ENCODE assay signal across 8 cellular contexts in the genomic region with DNA sequence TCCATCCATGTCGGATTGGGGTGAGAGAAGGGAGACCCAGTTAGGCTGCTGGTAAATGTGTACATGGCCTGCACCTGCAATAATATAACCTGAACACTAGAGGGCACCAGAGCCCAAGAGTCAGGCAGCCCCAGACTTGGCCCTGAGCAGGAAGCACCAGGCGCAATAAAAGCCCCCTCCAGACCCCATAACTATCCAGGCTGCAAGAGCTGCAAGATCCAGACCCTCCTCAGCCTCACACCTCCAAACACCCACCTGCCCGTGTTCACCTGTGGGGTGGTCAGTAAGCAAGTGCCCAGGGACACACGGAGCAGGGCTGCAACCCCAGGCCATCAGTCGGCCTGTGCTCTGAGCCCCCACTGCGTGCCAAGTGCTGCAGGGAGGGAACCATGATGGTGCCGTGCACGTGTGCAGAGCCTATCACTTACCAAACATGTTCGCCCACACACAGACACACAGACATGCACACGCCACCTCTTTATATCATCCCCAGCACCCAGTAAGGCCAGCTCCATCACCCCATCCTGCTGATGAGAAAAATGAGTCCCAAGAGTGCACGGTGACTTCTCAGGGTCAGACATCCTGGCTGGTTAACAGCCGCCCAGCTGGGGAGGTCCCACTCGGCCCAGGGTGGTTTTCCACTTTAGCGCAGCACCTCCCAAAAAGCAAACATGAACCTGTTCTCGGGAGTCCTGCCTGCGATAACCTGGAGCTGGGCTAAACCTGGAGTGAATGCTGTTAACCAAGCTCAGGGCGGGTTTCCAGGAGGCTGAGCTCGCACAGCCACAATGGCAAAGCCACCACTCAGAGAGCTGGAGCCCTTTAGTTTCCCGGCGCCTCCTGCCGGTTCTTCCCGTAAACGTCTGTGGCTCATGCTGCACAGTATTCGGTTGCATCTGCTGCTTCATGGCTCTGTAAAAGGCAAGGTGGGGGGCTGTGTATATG.
DNase-seq lines count a peak whose midpoint lies in the region; ATAC-seq, FAIRE-seq and TF ChIP-seq lines count a peak whose summit lies in the region.

No MANE protein-coding gene starts in this region.

- 74% methylated on average over 24 of the region's 24 CpGs for WGBS in HepG2 (ENCODE audit: low lambda C conversion rate)

- BruUV-seq in HepG2 (replicated peaks; lab: Mats Ljungman, UMichigan) = no TSS peak

- peak; percentile 97 for TF ChIP-seq RAD21 in HepG2 (CRISPR knock-in tag; IDR thresholded peaks at IDR 0.05)

- no peak overlapping the region for H3K4me2 ChIP-seq in HepG2 (ENCODE audit: low read depth, low read length)

- FAIRE-seq in GM12892 (lab: Jason Lieb, UNC) = no peak
- peak; percentile 90 for FAIRE-seq in HepG2 (lab: Jason Lieb, UNC)

- H3K36me3 ChIP-seq in HepG2 (replicated peaks in 1 of 2; ENCODE audit: control insufficient read depth in 1 of 2, insufficient read depth in 2 of 2, low read length in 2 of 2) = 0 out of 5 replicates have a peak, but pooled peaks cover 0 to 1% of the 10 kb centered on the region in 2 experiments

- no peak overlapping the region for H3K27ac ChIP-seq in HepG2 (ENCODE audit: extremely low read length, insufficient read depth, low read length)

- no peak overlapping the region for H2AFZ ChIP-seq in HepG2 (ENCODE audit: low read length)

- CTCF ChIA-PET in HepG2 (lab: Yijun Ruan, JAX; ENCODE audit: low intra/inter-chr PET ratio, low total read pairs) = interaction anchor here (0.9 to 3.5 kb wide), 9 partner anchors 28 to 166 kb away, joined by 3 to 26 read pairs (median 5); no protein-coding TSS in a partner anchor

- TF ChIP-seq POLR2A in GM12892 (IDR thresholded peaks at IDR 0.05; ENCODE audit: low read depth, low read length) = no peak
- no peak for TF ChIP-seq POLR2A in HepG2 (IDR thresholded peaks at IDR 0.05; ENCODE audit: insufficient read depth in 1 of 2, low read depth in 2 of 2, low read length in 2 of 2)

- H3K27me3 ChIP-seq in HepG2 (ENCODE audit: control insufficient read depth in 1 of 2, insufficient read depth in 2 of 2, low read length in 2 of 2) = no peaks in the 10 kb centered on the region

- H3K4me1 ChIP-seq in HepG2 (ENCODE audit: insufficient read depth, low read length) = peaks cover 47% of the 10 kb centered on the region

- H3K9ac ChIP-seq in HepG2 (ENCODE audit: insufficient read depth, low read depth, low read length) = no peak overlapping the region

- intact Hi-C loops in HepG2 (cut with micrococcal nuclease; ENCODE audit: unreplicated experiment) = loop anchor here (1.0 to 5.0 kb wide), 9 partner anchors 31 to 628 kb away; no protein-coding TSS in a partner anchor

- peaks cover 88% of the 10 kb centered on the region for H3K79me2 ChIP-seq in HepG2 (ENCODE audit: insufficient read depth, low read length)

- ATAC-seq in HG02884 (IDR thresholded peaks at IDR 0.05; ENCODE audit: unreplicated experiment) = peak; percentile 76
- ATAC-seq in HepG2 = peak; percentile 80
- no peak for ATAC-seq in HG02763 (IDR thresholded peaks at IDR 0.05; ENCODE audit: unreplicated experiment)

- H4K20me1 ChIP-seq in HepG2 (ENCODE audit: insufficient read depth, low read length) = peaks cover 36% of the 10 kb centered on the region

- POLR2A ChIA-PET in HepG2 (lab: Yijun Ruan, JAX) = interaction anchor here (0.9 to 2.4 kb wide), 5 partner anchors 31 to 100 kb away, joined by 3 to 14 read pairs (median 4); no protein-coding TSS in a partner anchor

- peak; percentile 71 for DNase-seq in GM12892 (ENCODE audit: insufficient read length)
- DNase-seq in NCI-H2171 treated with DMSO at 0.1 percent for 48 hours (lab: John Stamatoyannopoulos, UW) = peak; percentile 75
- DNase-seq in cerebellar cortex (ENCODE audit: low spot score) = peak; percentile 66
- peak; percentile 68 for DNase-seq in HepG2 (ENCODE audit: low spot score)
- peak; percentile 60 for DNase-seq in stimulated activated CD8-positive, alpha-beta memory T cell treated with anti-CD3 and anti-CD28 coated beads, Interleukin-4, amount 100 ng/mL, for 48 hours

- TF ChIP-seq EP300 in HepG2 (IDR thresholded peaks at IDR 0.05; ENCODE audit: low read depth in 2 of 2, low read length in 2 of 2) (no peak), HepG2 (CRISPR knock-in tag; IDR thresholded peaks at IDR 0.05; ENCODE audit: borderline replicate concordance) (no peak)

- TF ChIP-seq CTCF in WI38 (IDR thresholded peaks at IDR 0.05; ENCODE audit: low read depth, low read length) (peak; percentile 81), HepG2 (CRISPR knock-in tag; IDR thresholded peaks at IDR 0.05) (peak; percentile 97)

- in situ Hi-C loops in HepG2 (cut with HindIII; ENCODE audit: extremely low pct_ligation_motif_present, low pct_unique_long_range_greater_than_20kb) = loop anchor here (5.0 to 25.0 kb wide), 3 partner anchors 97 to 534 kb away; a partner anchor contains a TSS

- H3K4me3 ChIP-seq in WI38 (ENCODE audit: low read depth, low read length) = no peak overlapping the region
- H3K4me3 ChIP-seq in HepG2 (replicated peaks in 1 of 3; ENCODE audit: insufficient read depth in 1 of 3, low read depth in 2 of 3, low read length in 3 of 3) = no peak overlapping the region

- H3K9me3 ChIP-seq in HepG2 (ENCODE audit: low read length) = no peaks in the 10 kb centered on the region

TF ChIP-seq in HepG2, 621 proteins besides CTCF, POLR2A, EP300 and RAD21 (continues in another document):
- TF ChIP-seq ZNF768 (CRISPR knock-in tag; IDR thresholded peaks at IDR 0.05) (peak; percentile 42; the same call in 1 of the 2 replicates), FOXA1 (IDR thresholded peaks at IDR 0.05) (no peak), FOXA1 (CRISPR knock-in tag; IDR thresholded peaks at IDR 0.05) (no peak; the same call in 1 of the 2 replicates), KMT2B (CRISPR knock-in tag; IDR thresholded peaks at IDR 0.05) (no peak), RFXAP (CRISPR knock-in tag; IDR thresholded peaks at IDR 0.05; ENCODE audit: borderline replicate concordance) (no peak), ISX (CRISPR knock-in tag; conservative IDR thresholded peaks at IDR 0.05) (no peak)
- TF ChIP-seq, protein P1, sequence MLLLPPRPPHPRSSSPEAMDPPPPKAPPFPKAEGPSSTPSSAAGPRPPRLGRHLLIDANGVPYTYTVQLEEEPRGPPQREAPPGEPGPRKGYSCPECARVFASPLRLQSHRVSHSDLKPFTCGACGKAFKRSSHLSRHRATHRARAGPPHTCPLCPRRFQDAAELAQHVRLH (CRISPR knock-in tag; IDR thresholded peaks at IDR 0.05; ENCODE audit: borderline replicate concordance, low read depth) = no peak
- TF ChIP-seq, protein P2, sequence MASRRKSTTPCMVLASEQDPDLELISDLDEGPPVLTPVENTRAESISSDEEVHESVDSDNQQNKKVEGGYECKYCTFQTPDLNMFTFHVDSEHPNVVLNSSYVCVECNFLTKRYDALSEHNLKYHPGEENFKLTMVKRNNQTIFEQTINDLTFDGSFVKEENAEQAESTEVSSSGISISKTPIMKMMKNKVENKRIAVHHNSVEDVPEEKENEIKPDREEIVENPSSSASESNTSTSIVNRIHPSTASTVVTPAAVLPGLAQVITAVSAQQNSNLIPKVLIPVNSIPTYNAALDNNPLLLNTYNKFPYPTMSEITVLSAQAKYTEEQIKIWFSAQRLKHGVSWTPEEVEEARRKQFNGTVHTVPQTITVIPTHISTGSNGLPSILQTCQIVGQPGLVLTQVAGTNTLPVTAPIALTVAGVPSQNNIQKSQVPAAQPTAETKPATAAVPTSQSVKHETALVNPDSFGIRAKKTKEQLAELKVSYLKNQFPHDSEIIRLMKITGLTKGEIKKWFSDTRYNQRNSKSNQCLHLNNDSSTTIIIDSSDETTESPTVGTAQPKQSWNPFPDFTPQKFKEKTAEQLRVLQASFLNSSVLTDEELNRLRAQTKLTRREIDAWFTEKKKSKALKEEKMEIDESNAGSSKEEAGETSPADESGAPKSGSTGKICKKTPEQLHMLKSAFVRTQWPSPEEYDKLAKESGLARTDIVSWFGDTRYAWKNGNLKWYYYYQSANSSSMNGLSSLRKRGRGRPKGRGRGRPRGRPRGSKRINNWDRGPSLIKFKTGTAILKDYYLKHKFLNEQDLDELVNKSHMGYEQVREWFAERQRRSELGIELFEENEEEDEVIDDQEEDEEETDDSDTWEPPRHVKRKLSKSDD (CRISPR knock-in tag; IDR thresholded peaks at IDR 0.05; ENCODE audit: low read depth) = no peak
- TF ChIP-seq, protein P3, sequence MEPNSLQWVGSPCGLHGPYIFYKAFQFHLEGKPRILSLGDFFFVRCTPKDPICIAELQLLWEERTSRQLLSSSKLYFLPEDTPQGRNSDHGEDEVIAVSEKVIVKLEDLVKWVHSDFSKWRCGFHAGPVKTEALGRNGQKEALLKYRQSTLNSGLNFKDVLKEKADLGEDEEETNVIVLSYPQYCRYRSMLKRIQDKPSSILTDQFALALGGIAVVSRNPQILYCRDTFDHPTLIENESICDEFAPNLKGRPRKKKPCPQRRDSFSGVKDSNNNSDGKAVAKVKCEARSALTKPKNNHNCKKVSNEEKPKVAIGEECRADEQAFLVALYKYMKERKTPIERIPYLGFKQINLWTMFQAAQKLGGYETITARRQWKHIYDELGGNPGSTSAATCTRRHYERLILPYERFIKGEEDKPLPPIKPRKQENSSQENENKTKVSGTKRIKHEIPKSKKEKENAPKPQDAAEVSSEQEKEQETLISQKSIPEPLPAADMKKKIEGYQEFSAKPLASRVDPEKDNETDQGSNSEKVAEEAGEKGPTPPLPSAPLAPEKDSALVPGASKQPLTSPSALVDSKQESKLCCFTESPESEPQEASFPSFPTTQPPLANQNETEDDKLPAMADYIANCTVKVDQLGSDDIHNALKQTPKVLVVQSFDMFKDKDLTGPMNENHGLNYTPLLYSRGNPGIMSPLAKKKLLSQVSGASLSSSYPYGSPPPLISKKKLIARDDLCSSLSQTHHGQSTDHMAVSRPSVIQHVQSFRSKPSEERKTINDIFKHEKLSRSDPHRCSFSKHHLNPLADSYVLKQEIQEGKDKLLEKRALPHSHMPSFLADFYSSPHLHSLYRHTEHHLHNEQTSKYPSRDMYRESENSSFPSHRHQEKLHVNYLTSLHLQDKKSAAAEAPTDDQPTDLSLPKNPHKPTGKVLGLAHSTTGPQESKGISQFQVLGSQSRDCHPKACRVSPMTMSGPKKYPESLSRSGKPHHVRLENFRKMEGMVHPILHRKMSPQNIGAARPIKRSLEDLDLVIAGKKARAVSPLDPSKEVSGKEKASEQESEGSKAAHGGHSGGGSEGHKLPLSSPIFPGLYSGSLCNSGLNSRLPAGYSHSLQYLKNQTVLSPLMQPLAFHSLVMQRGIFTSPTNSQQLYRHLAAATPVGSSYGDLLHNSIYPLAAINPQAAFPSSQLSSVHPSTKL (CRISPR knock-in tag; IDR thresholded peaks at IDR 0.05) = 0 out of 2 replicates have a peak, but pooled peaks have one; percentile 19
